Comparison of ENCODE assay signal across 8 cellular contexts in genomic region chr7:901388-902154, GRCh38. TPM values are rescaled to one million over a fixed set of nuclear protein-coding genes. Genes with fewer than 3 reads are reported as not detected.
DNase-seq lines count a peak whose midpoint lies in the region; ATAC-seq, FAIRE-seq and TF ChIP-seq lines count a peak whose summit lies in the region.

No MANE protein-coding gene starts in this region.

- TF ChIP-seq CTCF in bronchial epithelial cell (IDR thresholded peaks at IDR 0.05; ENCODE audit: insufficient read depth, low read length, severe bottlenecking): no peak
- no peak for TF ChIP-seq CTCF in kidney (IDR thresholded peaks at IDR 0.05; ENCODE audit: borderline replicate concordance, extremely low read depth, insufficient read depth)

- H3K27me3 ChIP-seq in SJSA1 (replicated peaks) (no peaks in the 10 kb centered on the region), bronchial epithelial cell (ENCODE audit: control insufficient read depth, insufficient read depth, low read length) (no peaks in the 10 kb centered on the region)

- H3K27ac ChIP-seq in SJSA1 (no peak overlapping the region), kidney (ENCODE audit: low read depth in 2 of 2, low read length in 2 of 2) (peak overlapping the region in 1 of 2 donors; percentile 26)

- H3K36me3 ChIP-seq in SJSA1 (peaks cover 12% of the 10 kb centered on the region), bronchial epithelial cell (ENCODE audit: control insufficient read depth, insufficient read depth, low read length) (peaks cover 5% of the 10 kb centered on the region), kidney (ENCODE audit: control insufficient read depth in 1 of 2, insufficient read depth in 2 of 2, low read length in 2 of 2) (no peaks in the 10 kb centered on the region)

- ATAC-seq in GM19023 (IDR thresholded peaks at IDR 0.05; ENCODE audit: unreplicated experiment): no peak
- ATAC-seq in GM21381 (IDR thresholded peaks at IDR 0.05; ENCODE audit: unreplicated experiment): no peak

- H3K9me3 ChIP-seq in SJSA1 (replicated peaks) (no peaks in the 10 kb centered on the region), kidney (ENCODE audit: control insufficient read depth in 1 of 2, low read length in 2 of 2) (no peaks in the 10 kb centered on the region)

- TF ChIP-seq EP300 in Ishikawa (IDR thresholded peaks at IDR 0.05; ENCODE audit: borderline replicate concordance): no peak

- TF ChIP-seq RAD21 in Ishikawa (IDR thresholded peaks at IDR 0.05; ENCODE audit: low read depth): no peak

- intact Hi-C loops in kidney (cut with DNase I): no loop called here

- H3K4me1 ChIP-seq in SJSA1 (replicated peaks) (peaks cover 20% of the 10 kb centered on the region), kidney (ENCODE audit: control insufficient read depth in 1 of 2, insufficient read depth in 1 of 2, low read depth in 1 of 2, low read length in 2 of 2) (no peaks in the 10 kb centered on the region)

- DNase-seq in EL: peak; percentile 90
- DNase-seq in SJSA1 (ENCODE audit: low read depth in 1 of 2, low spot score in 2 of 2): peak; percentile 38 to 93
- DNase-seq in bronchial epithelial cell (ENCODE audit: low read depth): peak; percentile 67
- DNase-seq in kidney: peak; percentile 95
- peak in 2 of 3 donors; percentile 38 to 61 for DNase-seq in stimulated activated CD4-positive, alpha-beta T cell treated with anti-CD3 and anti-CD28 coated beads, TNF-alpha, amount 100 ng/mL, for 48 hours (ENCODE audit: low read depth in 3 of 3)

- no peak for FAIRE-seq in bronchial epithelial cell (lab: Jason Lieb, UNC)
- FAIRE-seq in kidney (lab: Jason Lieb, UNC): no peak

- H3K4me3 ChIP-seq in SJSA1 (no peak overlapping the region), bronchial epithelial cell (ENCODE audit: low read depth, low read length) (no peak overlapping the region), kidney (ENCODE audit: low read length in 2 of 2) (no peak overlapping the region)

- H3K9ac ChIP-seq in kidney (ENCODE audit: low read length in 2 of 2): no peak overlapping the region

TF ChIP-seq in Ishikawa, 13 proteins besides CTCF, POLR2A, EP300 and RAD21:
- peak; percentile 68 for TF ChIP-seq NFIC (IDR thresholded peaks at IDR 0.05)
- no peak for TF ChIP-seq CREB1 (IDR thresholded peaks at IDR 0.05; ENCODE audit: low read depth)
TF ChIP-seq in Ishikawa: peak in this region for 1.

RNA-seq across cellular contexts. Expression of gene GET4, which starts 25.2 kb away (rescaled TPM):
- total RNA-seq in SJSA1 (2014; rRNA removed; shearing (Covaris generic)): 35.4 and 36.1 TPM in 2 replicates
- 44.5 and 52.1 TPM in 2 replicates for total RNA-seq in bronchial epithelial cell
- total RNA-seq in kidney: 44.8 TPM
- polyA plus RNA-seq in kidney (ENCODE audit: insufficient read depth, low read depth, low replicate concordance): 80.8 TPM

RNA-seq across cellular contexts. Expression of gene ADAP1, which starts 52.9 kb away (rescaled TPM):
- 3.5 TPM in 1 of 2 replicates, not detected in the other for total RNA-seq in SJSA1 (2014; rRNA removed; shearing (Covaris generic))
- total RNA-seq in bronchial epithelial cell: 26.9 and 45.3 TPM in 2 replicates
- 48.2 TPM for total RNA-seq in kidney
- 36.4 TPM for polyA plus RNA-seq in kidney (ENCODE audit: insufficient read depth, low read depth, low replicate concordance)
